In genomic region chrX:140057001-140057411, GRCh38 we compare ENCODE assay signal across 8 cellular contexts.
DNase-seq lines count a peak whose midpoint lies in the region; ATAC-seq and TF ChIP-seq lines count a peak whose summit lies in the region.

No MANE protein-coding gene starts in this region.

- TF ChIP-seq CTCF in GM13977 (IDR thresholded peaks at IDR 0.05; ENCODE audit: extremely low read depth, insufficient read depth, missing control alignments) (peak; percentile 92), VCaP (conservative IDR thresholded peaks at IDR 0.05) (peak; percentile 87), cardiac fibroblast (IDR thresholded peaks at IDR 0.05; ENCODE audit: low read depth, low read length) (peak; percentile 75)

- DNase-seq in A172 (ENCODE audit: low spot score) (peak; percentile 35), GM13977 (ENCODE audit: low spot score) (peak; percentile 53), NCI-H146 treated with DMSO at 0.1 percent for 48 hours (lab: John Stamatoyannopoulos, UW; ENCODE audit: unreplicated experiment) (peak; percentile 7), cardiac fibroblast (ENCODE audit: low read depth in 2 of 2) (peak; percentile 72 to 76), left colon (peak; percentile 37 to 75)
- peak; percentile 50 for DNase-seq in stimulated activated CD4-positive, alpha-beta T cell treated with anti-CD3 and anti-CD28 coated beads, Interleukin-4, amount 100 ng/mL, for 1 hour

- no peak overlapping the region for H3K4me3 ChIP-seq in cardiac fibroblast (replicated peaks in 1 of 2; ENCODE audit: low read depth in 2 of 2, low read length in 2 of 2)

- H3K27ac ChIP-seq in VCaP, result no peak overlapping the region

- in situ Hi-C loops in GM13977 (cut with MboI; ENCODE audit: low pct_unique_long_range_greater_than_20kb, low sequenced_read_pairs, unreplicated experiment), result no loop called here

- ATAC-seq in HG02870 (IDR thresholded peaks at IDR 0.05; ENCODE audit: unreplicated experiment) (peak; percentile 97), left colon (peak; percentile 82)

- intact Hi-C loops in left colon (cut with DNase I, micrococcal nuclease), result no loop called here

Comparison
In these comparisons a context has a peak if more than half of its experiments do, and no peak if none do; other contexts are left out.
1. DNase-seq: peak in every context shown above with its lines; median percentile 74 in cardiac fibroblast; 56 in left colon; 53 in GM13977; 50 in stimulated activated CD4-positive, alpha-beta T cell treated with anti-CD3 and anti-CD28 coated beads, Interleukin-4, amount 100 ng/mL, for 1 hour; 35 in A172; 7 in NCI-H146 treated with DMSO at 0.1 percent for 48 hours.